Comparison of ENCODE assay signal across 8 cellular contexts in genomic region chr11:64224891-64225607, GRCh38. TPM values are rescaled to one million over a fixed set of nuclear protein-coding genes. Genes with fewer than 3 reads are reported as not detected.
DNase-seq lines count a peak whose midpoint lies in the region; ATAC-seq, FAIRE-seq and TF ChIP-seq lines count a peak whose summit lies in the region.

No MANE protein-coding gene starts in this region.

- DNase-seq in activated CD4-positive, alpha-beta T cell treated with anti-CD3 and anti-CD28 coated beads for 36 hours = no peak
- no peak for DNase-seq in activated CD4-positive, alpha-beta T cell treated with anti-CD3 and anti-CD28 coated beads, Interleukin-2, amount 50 U/mL, for 48 hours
- DNase-seq in activated naive CD4-positive, alpha-beta T cell treated with anti-CD3 and anti-CD28 coated beads, Interleukin-2, amount 50 U/mL, for 72 hours (ENCODE audit: low spot score in 2 of 2) = no peak
- DNase-seq in kidney = peak; percentile 78
- DNase-seq in posterior cingulate gyrus = no peak
- no peak for DNase-seq in stimulated activated CD4-positive, alpha-beta T cell treated with anti-CD3 and anti-CD28 coated beads, Interleukin-4, amount 100 ng/mL, for 24 hours
- no peak for DNase-seq in KBM-7

- intact Hi-C loops in activated CD4-positive, alpha-beta T cell treated with anti-CD3 and anti-CD28 coated beads for 36 hours (cut with DNase I, micrococcal nuclease) = loop anchor here in 1 of 2 experiments (1.0 kb wide), 1 partner anchor 18 kb away; no protein-coding TSS in a partner anchor
- intact Hi-C loops in kidney (cut with DNase I) (no loop called here), posterior cingulate gyrus (cut with DNase I) (no loop called here)

- in situ Hi-C loops in KBM-7 (cut with MboI; ENCODE audit: low pct_unique_long_range_greater_than_20kb, low sequenced_read_pairs) = no loop called here

- no peaks in the 10 kb centered on the region for H3K27me3 ChIP-seq in thymus (ENCODE audit: control insufficient read depth, insufficient read depth)

- H3K4me1 ChIP-seq in kidney (ENCODE audit: control insufficient read depth in 1 of 2, insufficient read depth in 1 of 2, low read depth in 1 of 2, low read length in 2 of 2) (peaks cover 21 to 28% of the 10 kb centered on the region in 2 donors), thymus (ENCODE audit: control insufficient read depth, insufficient read depth, low read length) (peaks cover 23% of the 10 kb centered on the region)

- H3K9me3 ChIP-seq in kidney (ENCODE audit: control insufficient read depth in 1 of 2, low read length in 2 of 2) (no peaks in the 10 kb centered on the region), thymus (ENCODE audit: control insufficient read depth) (no peaks in the 10 kb centered on the region)

- H3K4me3 Mint-ChIP-seq in activated CD4-positive, alpha-beta T cell treated with anti-CD3 and anti-CD28 coated beads for 36 hours = peak overlapping the region; percentile 87

- H3K27ac Mint-ChIP-seq in activated CD4-positive, alpha-beta T cell treated with anti-CD3 and anti-CD28 coated beads for 36 hours = peak overlapping the region; percentile 85
- H3K27ac Mint-ChIP-seq in activated naive CD4-positive, alpha-beta T cell treated with anti-CD3 and anti-CD28 coated beads, Interleukin-2, amount 50 U/mL, for 72 hours = peak overlapping the region; percentile 60 to 92

- 77% methylated on average over 22 of the region's 22 CpGs for WGBS in thymus

- no peaks in the 10 kb centered on the region for H3K27me3 Mint-ChIP-seq in activated CD4-positive, alpha-beta T cell treated with anti-CD3 and anti-CD28 coated beads for 36 hours

- no peaks in the 10 kb centered on the region for H3K9me3 Mint-ChIP-seq in activated CD4-positive, alpha-beta T cell treated with anti-CD3 and anti-CD28 coated beads for 36 hours (ENCODE audit: low read depth)
- no peaks in the 10 kb centered on the region for H3K9me3 Mint-ChIP-seq in activated naive CD4-positive, alpha-beta T cell treated with anti-CD3 and anti-CD28 coated beads, Interleukin-2, amount 50 U/mL, for 72 hours

- TF ChIP-seq CTCF in kidney (IDR thresholded peaks at IDR 0.05; ENCODE audit: borderline replicate concordance, extremely low read depth, insufficient read depth) = no peak

- CTCF ChIA-PET in activated CD4-positive, alpha-beta T cell treated with anti-CD3 and anti-CD28 coated beads for 36 hours (lab: Charles Lee) = interaction anchor here (1.5 kb wide), 1 partner anchor 17 kb away, joined by 4 read pairs; no protein-coding TSS in a partner anchor

- peaks cover 32% of the 10 kb centered on the region for H3K4me1 Mint-ChIP-seq in activated CD4-positive, alpha-beta T cell treated with anti-CD3 and anti-CD28 coated beads for 36 hours

- POLR2A ChIA-PET in activated CD4-positive, alpha-beta T cell treated with anti-CD3 and anti-CD28 coated beads for 36 hours (lab: Charles Lee) = interaction anchor here (0.8 to 4.4 kb wide), 2 partner anchors 18 to 40 kb away, joined by 3 to 28 read pairs; partner anchors contain the start of genes FERMT3 and STIP1

- H3K9ac ChIP-seq in kidney (ENCODE audit: low read length in 2 of 2) = peak overlapping the region; percentile 75 to 96

- H3K4me3 ChIP-seq in kidney (ENCODE audit: low read length in 2 of 2) = peak overlapping the region; percentile 83 to 91
- peak overlapping the region; percentile 69 for H3K4me3 ChIP-seq in thymus (ENCODE audit: low read length)

- H3K36me3 Mint-ChIP-seq in activated CD4-positive, alpha-beta T cell treated with anti-CD3 and anti-CD28 coated beads for 36 hours (ENCODE audit: low read depth) = peaks cover 15% of the 10 kb centered on the region
- H3K36me3 Mint-ChIP-seq in activated naive CD4-positive, alpha-beta T cell treated with anti-CD3 and anti-CD28 coated beads, Interleukin-2, amount 50 U/mL, for 72 hours = peaks cover 0 to 8% of the 10 kb centered on the region in 2 donors

- H3K36me3 ChIP-seq in kidney (ENCODE audit: control insufficient read depth in 1 of 2, insufficient read depth in 2 of 2, low read length in 2 of 2) (no peaks in the 10 kb centered on the region), thymus (ENCODE audit: control insufficient read depth, insufficient read depth) (peaks cover 37% of the 10 kb centered on the region)

- H3K27ac ChIP-seq in kidney (ENCODE audit: low read depth in 2 of 2, low read length in 2 of 2) (peak overlapping the region; percentile 42 to 97), thymus (ENCODE audit: low read depth) (peak overlapping the region; percentile 83)

- FAIRE-seq in kidney (lab: Jason Lieb, UNC) = no peak

- no peak for ATAC-seq in activated CD4-positive, alpha-beta T cell treated with anti-CD3 and anti-CD28 coated beads for 36 hours
- no peak for ATAC-seq in activated naive CD4-positive, alpha-beta T cell treated with anti-CD3 and anti-CD28 coated beads, Interleukin-2, amount 50 U/mL, for 72 hours

RNA-seq across cellular contexts. Expression of gene TRPT1, which starts 0.9 kb away (rescaled TPM):
- 10 to 100 TPM; 23.9 to 27.1 TPM for total RNA-seq in activated CD4-positive, alpha-beta T cell treated with anti-CD3 and anti-CD28 coated beads for 36 hours
- total RNA-seq in activated naive CD4-positive, alpha-beta T cell treated with anti-CD3 and anti-CD28 coated beads, Interleukin-2, amount 50 U/mL, for 72 hours = 10 to 100 TPM; 31.2 to 36.5 TPM
- 39.2 TPM for total RNA-seq in kidney
- polyA plus RNA-seq in kidney (ENCODE audit: insufficient read depth, low read depth, low replicate concordance) = 103 TPM
- 66.7 TPM for polyA plus RNA-seq in thymus

RNA-seq across cellular contexts. Expression of gene NUDT22, which starts 1.0 kb away (rescaled TPM):
- 10 to 100 TPM; 61.8 to 74.1 TPM for total RNA-seq in activated CD4-positive, alpha-beta T cell treated with anti-CD3 and anti-CD28 coated beads for 36 hours
- total RNA-seq in activated naive CD4-positive, alpha-beta T cell treated with anti-CD3 and anti-CD28 coated beads, Interleukin-2, amount 50 U/mL, for 72 hours = 10 to 100 TPM; 87.4 to 88.8 TPM
- 64.5 TPM for total RNA-seq in kidney
- polyA plus RNA-seq in kidney (ENCODE audit: insufficient read depth, low read depth, low replicate concordance) (150 TPM), thymus (93.2 TPM)

RNA-seq across cellular contexts. Expression of gene DNAJC4, which starts 5.3 kb away (rescaled TPM):
- total RNA-seq in activated CD4-positive, alpha-beta T cell treated with anti-CD3 and anti-CD28 coated beads for 36 hours = 10 to 100 TPM; 21.9 to 23.1 TPM
- total RNA-seq in activated naive CD4-positive, alpha-beta T cell treated with anti-CD3 and anti-CD28 coated beads, Interleukin-2, amount 50 U/mL, for 72 hours = 10 to 100 TPM; 26.7 to 48.7 TPM
- total RNA-seq in kidney = 31.1 TPM
- polyA plus RNA-seq in kidney (ENCODE audit: insufficient read depth, low read depth, low replicate concordance) = 102 TPM
- 134 TPM for polyA plus RNA-seq in thymus

RNA-seq across cellular contexts. Expression of gene VEGFB, which starts 9.3 kb away (rescaled TPM):
- total RNA-seq in activated CD4-positive, alpha-beta T cell treated with anti-CD3 and anti-CD28 coated beads for 36 hours = 10 to 100 TPM; 80.0 to 80.3 TPM
- 100 to 1,000 TPM in 1 of 2 donors, 10 to 100 TPM in 1; 57.6 to 119 TPM for total RNA-seq in activated naive CD4-positive, alpha-beta T cell treated with anti-CD3 and anti-CD28 coated beads, Interleukin-2, amount 50 U/mL, for 72 hours
- 77.6 TPM for total RNA-seq in kidney
- polyA plus RNA-seq in kidney (ENCODE audit: insufficient read depth, low read depth, low replicate concordance) = 157 TPM
- 70.2 TPM for polyA plus RNA-seq in thymus

RNA-seq across cellular contexts. Expression of gene FKBP2, which starts 15.8 kb away (rescaled TPM):
- total RNA-seq in activated CD4-positive, alpha-beta T cell treated with anti-CD3 and anti-CD28 coated beads for 36 hours = 10 to 100 TPM; 19.9 to 21.3 TPM
- 10 to 100 TPM; 27.7 to 36.0 TPM for total RNA-seq in activated naive CD4-positive, alpha-beta T cell treated with anti-CD3 and anti-CD28 coated beads, Interleukin-2, amount 50 U/mL, for 72 hours
- 76.0 TPM for total RNA-seq in kidney
- polyA plus RNA-seq in kidney (ENCODE audit: insufficient read depth, low read depth, low replicate concordance) (411 TPM), thymus (128 TPM)
